ENCODE assay signal across 10 cellular contexts in the genomic region with DNA sequence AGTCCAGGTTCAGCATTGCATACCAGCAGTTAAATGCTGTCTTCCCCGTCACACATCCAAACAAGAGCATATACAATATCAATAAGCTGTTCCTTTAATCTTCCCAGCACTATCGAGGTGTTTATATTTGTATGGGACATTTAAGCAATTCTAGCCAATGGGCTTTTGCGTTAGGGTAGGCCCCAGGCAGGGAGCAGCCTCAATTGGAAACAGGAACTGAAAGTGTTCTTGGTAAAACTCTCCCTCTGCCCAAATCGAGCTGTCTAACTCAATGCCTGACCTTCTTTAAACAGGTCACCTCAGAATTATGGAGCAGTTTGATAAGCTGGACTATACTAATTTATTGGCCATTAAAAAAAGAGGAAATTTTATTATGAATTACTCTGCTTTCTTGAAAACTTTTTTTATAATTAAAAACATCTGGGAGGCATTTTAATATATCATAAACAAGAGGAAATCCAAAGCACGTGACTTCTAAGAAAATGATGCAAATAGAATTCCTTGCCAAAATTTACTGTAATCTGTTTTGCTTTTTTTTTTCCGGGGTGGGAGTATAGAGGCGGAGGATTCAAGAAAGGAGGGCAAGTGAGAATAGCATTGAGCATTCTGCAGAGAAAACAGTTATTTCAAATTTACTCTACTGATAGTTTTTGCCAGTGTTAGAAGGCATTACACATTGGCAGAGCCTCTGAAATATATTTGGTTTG.
A peak's percentile ranks its signal among the peaks of the same experiment; 100 is the strongest.
DNase-seq lines count a peak whose midpoint lies in the region; ATAC-seq, FAIRE-seq and TF ChIP-seq lines count a peak whose summit lies in the region.
"Had no signal": no experiment of that assay in that cellular context is flagged by ENCODE, and none has a peak within 500 bp of the region (broad histone marks: within the 10 kb centered on the region; RNA-seq: fewer than 3 reads in every experiment).

No MANE protein-coding gene starts in this region.

- H3K27me3 ChIP-seq in IMR-90 (ENCODE audit: control insufficient read depth, insufficient read depth, low read length): no peaks in the 10 kb centered on the region
- H3K27me3 ChIP-seq in GM12878 (replicated peaks in 1 of 2; ENCODE audit: control insufficient read depth in 2 of 2, insufficient read depth in 2 of 2, low read length in 1 of 2): no peaks in the 10 kb centered on the region

- intact Hi-C loops in IMR-90 (cut with micrococcal nuclease): loop anchor here (5.0 kb wide), 1 partner anchor 489 kb away; no protein-coding TSS in a partner anchor
- intact Hi-C loops in GM12878 (cut with micrococcal nuclease; ENCODE audit: unreplicated experiment): no loop called here

- H3K79me2 ChIP-seq in GM12878 (ENCODE audit: control insufficient read depth, insufficient read depth, low read length): no peaks in the 10 kb centered on the region

- peak overlapping the region; percentile 97 for H3K4ac ChIP-seq in IMR-90 (ENCODE audit: low read depth, low read length)

- H3K36me3 Mint-ChIP-seq in mesothelial cell of epicardium: no peaks in the 10 kb centered on the region

- peak overlapping the region; percentile 95 for H2BK20ac ChIP-seq in IMR-90 (ENCODE audit: low read depth, low read length)

- dilution Hi-C loops in IMR-90 (cut with HindIII; ENCODE audit: low sequenced_read_pairs, unreplicated experiment): no loop called here

- H2AFZ ChIP-seq in IMR-90 (replicated peaks; ENCODE audit: low read length, poor library complexity) (peak overlapping the region; percentile 92), GM12878 (ENCODE audit: control insufficient read depth, low read depth, low read length) (peak overlapping the region; percentile 84)

- H3K27ac ChIP-seq in IMR-90 (ENCODE audit: insufficient read depth, low read length) (peak overlapping the region; percentile 85; the same call in 1 of the 2 replicates), GM12878 (ENCODE audit: control insufficient read depth, insufficient read depth) (no peak overlapping the region; the same call in 1 of the 2 replicates)
- H3K27ac ChIP-seq: epithelial cell of prostate had no signal

- peak overlapping the region; percentile 86; the same call in 1 of the 2 replicates for H2AK5ac ChIP-seq in IMR-90 (ENCODE audit: low read depth, low read length)

- H3K9me3 Mint-ChIP-seq in mesothelial cell of epicardium: no peaks in the 10 kb centered on the region

- peak overlapping the region; percentile 98 for H4K5ac ChIP-seq in IMR-90 (ENCODE audit: low read depth, low read length)

- in situ Hi-C loops in IMR-90 (cut with MboI; ENCODE audit: low sequenced_read_pairs) (no loop called here), GM12878 (cut with MboI) (no loop called here)

- peak overlapping the region; percentile 87 for H3K23ac ChIP-seq in IMR-90 (ENCODE audit: low read depth, low read length)

- peak overlapping the region; percentile 95 for H3K18ac ChIP-seq in IMR-90 (ENCODE audit: low read depth, low read length)

- FAIRE-seq in GM12878 (lab: Jason Lieb, UNC): peak; percentile 44

- no peaks in the 10 kb centered on the region for H3K9me1 ChIP-seq in IMR-90 (ENCODE audit: insufficient read depth, low read length)

- no peak overlapping the region for H2AK9ac ChIP-seq in IMR-90 (replicated peaks; ENCODE audit: low read depth, low read length, poor library complexity)

- DNase-seq in GM04503 (ENCODE audit: low read depth) (peak; percentile 45), IMR-90 (peak; percentile 90), GM12878 (ENCODE audit: low read depth, low spot score) (peak; percentile 33), mesothelial cell of epicardium (ENCODE audit: low spot score in 2 of 2, unreplicated experiment in 2 of 2) (no peak), NCI-H1105 (lab: John Stamatoyannopoulos, UW) (no peak), SK-N-DZ (ENCODE audit: low spot score) (no peak)
- no peak for DNase-seq in activated effector memory CD4-positive, alpha-beta T cell treated with Interleukin-2 at 50 U/mL for 16 hours

- ATAC-seq in GM21619 (IDR thresholded peaks at IDR 0.05; ENCODE audit: unreplicated experiment): peak; percentile 92
- peak; percentile 100 for ATAC-seq in IMR-90 (ENCODE audit: low read depth)
- peak; percentile 98 for ATAC-seq in GM12878

- RAD21 ChIA-PET in GM12878 (lab: Charles Lee; ENCODE audit: unreplicated experiment): no interaction called here

- H3K9ac ChIP-seq in IMR-90 (ENCODE audit: low read depth, low read length): peak overlapping the region; percentile 52; the same call in 1 of the 2 replicates
- no peak overlapping the region for H3K9ac ChIP-seq in GM12878 (ENCODE audit: control insufficient read depth, insufficient read depth, low read length)

- CTCF ChIA-PET in IMR-90 (lab: Yijun Ruan, JAX): interaction anchor here (0.7 kb wide), 1 partner anchor 12 kb away, joined by 4 read pairs; no protein-coding TSS in a partner anchor
- CTCF ChIA-PET in GM12878 (lab: Yijun Ruan, JAX): interaction anchor here (1.6 to 2.0 kb wide), 2 partner anchors 8 to 12 kb away, joined by 3 to 5 read pairs; no protein-coding TSS in a partner anchor

- TF ChIP-seq CTCF in IMR-90 (conservative IDR thresholded peaks at IDR 0.05; ENCODE audit: low read depth, low read length) (no peak), GM12878 (IDR thresholded peaks at IDR 0.05 in 2 of 3, conservative IDR thresholded peaks at IDR 0.05 in 1 of 3; ENCODE audit: control insufficient read depth in 2 of 3, extremely low read depth in 1 of 3, insufficient read depth in 1 of 3, low read depth in 3 of 3, low read length in 3 of 3) (no peak), mesothelial cell of epicardium (IDR thresholded peaks at IDR 0.05; ENCODE audit: unreplicated experiment) (no peak)

- H4K8ac ChIP-seq in IMR-90 (ENCODE audit: low read depth in 2 of 2, low read length in 2 of 2): peak overlapping the region; percentile 33 to 100; a peak in 3 of 4 replicates

- H3K4me3 ChIP-seq in IMR-90 (ENCODE audit: insufficient read depth, low read depth, low read length): peak overlapping the region; percentile 51
- H3K4me3 ChIP-seq in GM12878: no peak overlapping the region

- no peak for TF ChIP-seq EP300 in GM12878 (IDR thresholded peaks at IDR 0.05; ENCODE audit: borderline replicate concordance in 1 of 2, control insufficient read depth in 1 of 2, low read depth in 2 of 2, low read length in 2 of 2)

- TF ChIP-seq RAD21 in IMR-90 (IDR thresholded peaks at IDR 0.05; ENCODE audit: low read length): no peak
- TF ChIP-seq RAD21 in GM12878 (IDR thresholded peaks at IDR 0.05; ENCODE audit: insufficient read depth, low read depth, low read length): no peak

- peak overlapping the region; percentile 94 for H2BK120ac ChIP-seq in IMR-90 (ENCODE audit: low read depth, low read length)

- H3K27ac Mint-ChIP-seq in mesothelial cell of epicardium: peak overlapping the region; percentile 79
- H3K27ac Mint-ChIP-seq: stimulated activated naive CD8-positive, alpha-beta T cell treated with anti-CD3 and anti-CD28 coated beads, Interleukin-15, Interleukin-2, amounts not matched to agents 100 ng/mL and 50 ng/mL, for 24 hours had no signal

- H3K4me3 Mint-ChIP-seq in mesothelial cell of epicardium: peak overlapping the region; percentile 0
- H3K4me3 Mint-ChIP-seq: stimulated activated naive CD8-positive, alpha-beta T cell treated with anti-CD3 and anti-CD28 coated beads, Interleukin-15, Interleukin-2, amounts not matched to agents 100 ng/mL and 50 ng/mL, for 24 hours had no signal

- no peaks in the 10 kb centered on the region for H3K79me1 ChIP-seq in IMR-90 (ENCODE audit: low read depth in 1 of 2, low read length in 2 of 2)

- H3K4me2 ChIP-seq in IMR-90 (ENCODE audit: low read depth, low read length) (peak overlapping the region; percentile 93), GM12878 (ENCODE audit: control insufficient read depth, insufficient read depth) (no peak overlapping the region)

- SMC1A ChIA-PET in GM12878 (lab: Charles Lee; ENCODE audit: uncharacterized antibody, unreplicated experiment): interaction anchor here (0.5 to 0.7 kb wide), 2 partner anchors 363 to 1691 kb away, joined by 3 read pairs; no protein-coding TSS in a partner anchor

- H3K4me1 Mint-ChIP-seq in mesothelial cell of epicardium: peaks cover 26% of the 10 kb centered on the region

- POLR2A ChIA-PET in IMR-90 (lab: Charles Lee; ENCODE audit: unreplicated experiment): no interaction called here
- POLR2A ChIA-PET in GM12878 (lab: Charles Lee): no interaction called here

- TF ChIP-seq POLR2A in IMR-90 (IDR thresholded peaks at IDR 0.05; ENCODE audit: low read depth, low read length) (no peak), GM12878 (IDR thresholded peaks at IDR 0.05; ENCODE audit: low read depth, low read length) (no peak)

- peak overlapping the region; percentile 85 for H4K91ac ChIP-seq in IMR-90 (ENCODE audit: insufficient read depth, low read depth, low read length)

- H3K9me3 ChIP-seq in IMR-90 (ENCODE audit: control insufficient read depth, insufficient read depth, low read length) (no peaks in the 10 kb centered on the region), GM12878 (replicated peaks; ENCODE audit: control insufficient read depth, insufficient read depth, low read length) (peaks cover 3% of the 10 kb centered on the region; the same call in 1 of the 3 replicates)

- BruUV-seq in IMR-90 (replicated peaks; lab: Mats Ljungman, UMichigan) (no TSS peak), GM12878 (replicated peaks; lab: Mats Ljungman, UMichigan) (no TSS peak)

- H3K56ac ChIP-seq in IMR-90 (ENCODE audit: extremely low read depth, insufficient read depth, low read length): 0 out of 2 replicates have a peak overlapping the region, but pooled peaks have one; percentile 77

- H4K20me1 ChIP-seq in IMR-90 (ENCODE audit: insufficient read depth, low read length) (no peaks in the 10 kb centered on the region), GM12878 (ENCODE audit: control insufficient read depth, insufficient read depth) (no peaks in the 10 kb centered on the region)

- H2BK5ac ChIP-seq in IMR-90 (ENCODE audit: low read depth, low read length, poor library complexity, severe bottlenecking): peak overlapping the region; percentile 76

- H3K36me3 ChIP-seq in IMR-90 (ENCODE audit: control insufficient read depth, insufficient read depth, low read length): no peaks in the 10 kb centered on the region
- H3K36me3 ChIP-seq in GM12878 (ENCODE audit: control insufficient read depth in 2 of 2, insufficient read depth in 2 of 2, low read length in 1 of 2): no peaks in the 10 kb centered on the region

- H3K14ac ChIP-seq in IMR-90 (replicated peaks; ENCODE audit: low read depth, low read length): peak overlapping the region; percentile 98

- no CpG with 5 or more reads among the region's 7 CpGs for whole genome bisulfite sequencing in IMR-90 (ENCODE audit: extremely low coverage in 2 of 2, insufficient read length in 1 of 2), 2 experiments
- WGBS in GM12878 (ENCODE audit: insufficient coverage, insufficient replicate concordance, low lambda C conversion rate, missing lambda C conversion rate): 18% methylated on average over 7 of the region's 7 CpGs

- peaks cover 2% of the 10 kb centered on the region for H3K27me3 Mint-ChIP-seq in mesothelial cell of epicardium (ENCODE audit: low read depth)
- H3K27me3 Mint-ChIP-seq: stimulated activated naive CD8-positive, alpha-beta T cell treated with anti-CD3 and anti-CD28 coated beads, Interleukin-15, Interleukin-2, amounts not matched to agents 100 ng/mL and 50 ng/mL, for 24 hours had no signal

- no peaks in the 10 kb centered on the region for H3K4me1 ChIP-seq in IMR-90 (ENCODE audit: control insufficient read depth, insufficient read depth, low read length)
- no peaks in the 10 kb centered on the region for H3K4me1 ChIP-seq in GM12878 (ENCODE audit: control insufficient read depth, insufficient read depth, low read length)

- peak overlapping the region; percentile 33; the same call in 1 of the 3 replicates for H2BK15ac ChIP-seq in IMR-90 (ENCODE audit: low read depth, low read length)

Comparison
In these comparisons a context has a peak if more than half of its experiments do, and no peak if none do; other contexts are left out.
1. DNase-seq: peak in GM04503 (single experiment), IMR-90 (single experiment) and GM12878 (single experiment); none in mesothelial cell of epicardium (0 of 2), NCI-H1105 (single experiment), activated effector memory CD4-positive, alpha-beta T cell treated with Interleukin-2 at 50 U/mL for 16 hours (single experiment) and SK-N-DZ (single experiment).
2. Peak in every context shown above with its lines, with median percentiles within 50 percentile points of each other: ATAC-seq.